Comparison of ENCODE assay signal across 8 cellular contexts in the genomic region with DNA sequence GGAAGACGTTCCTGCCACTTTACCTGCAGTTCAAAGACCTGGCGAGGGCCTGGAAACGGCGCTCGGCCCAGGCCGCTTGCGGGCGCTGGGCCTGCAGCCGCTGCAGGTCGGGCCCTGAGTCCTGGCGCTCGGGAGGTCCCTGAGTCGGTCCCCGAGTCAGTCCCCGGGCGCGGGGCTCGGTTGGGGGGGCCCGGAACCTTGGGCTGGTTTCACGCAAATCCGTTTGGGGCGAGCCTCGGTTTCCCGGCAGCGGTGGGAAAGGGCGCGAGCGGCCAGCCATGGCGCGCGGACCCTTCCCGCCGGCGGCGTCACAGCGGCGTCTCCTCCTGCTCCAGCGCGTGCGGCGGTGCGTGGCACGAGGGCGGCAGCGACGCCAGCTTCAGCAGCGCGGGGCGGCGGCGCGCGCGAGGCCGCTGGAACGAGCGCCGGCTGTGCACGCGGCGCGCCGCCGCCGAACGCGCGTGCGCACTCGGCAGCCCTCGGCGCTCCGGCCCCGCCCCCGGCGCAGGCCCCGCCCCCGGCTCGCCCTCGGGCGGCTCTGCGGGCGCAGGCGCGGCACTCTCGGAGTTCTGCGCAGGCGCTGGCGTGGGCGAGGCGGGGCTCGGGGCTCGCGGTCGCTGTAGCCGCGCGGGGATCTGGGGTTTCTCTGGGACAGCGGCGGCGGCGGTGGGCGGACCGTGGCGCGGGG. TPM values are rescaled to one million over a fixed set of nuclear protein-coding genes. Genes with fewer than 3 reads are reported as not detected.
DNase-seq lines count a peak whose midpoint lies in the region; ATAC-seq lines count a peak whose summit lies in the region.

No MANE protein-coding gene starts in this region.

- H3K9me3 ChIP-seq in HUES64 (ENCODE audit: insufficient read depth, low read depth, low read length), result no peaks in the 10 kb centered on the region
- H3K9me3 ChIP-seq in muscle layer of duodenum (ENCODE audit: control insufficient read depth in 1 of 2, low read length in 2 of 2), result no peaks in the 10 kb centered on the region

- DNase-seq in DMS 273 (lab: John Stamatoyannopoulos, UW; ENCODE audit: unreplicated experiment) (peak; percentile 94), OCI-M1 (lab: John Stamatoyannopoulos, UW) (peak; percentile 88)
- peak; percentile 96 for DNase-seq in activated T-cell treated with anti-CD3 and anti-CD28 coated beads, Interleukin-2, amount 50 U/mL, for 24 hours
- peak; percentile 74 to 77 for DNase-seq in stimulated activated CD8-positive, alpha-beta memory T cell treated with anti-CD3 and anti-CD28 coated beads, Interleukin-7, amount 100 ng/mL, for 1 hour (ENCODE audit: low read depth in 2 of 2)

- peak; percentile 60 for ATAC-seq in GM21447 (IDR thresholded peaks at IDR 0.05; ENCODE audit: unreplicated experiment)
- ATAC-seq in esophagus mucosa, result peak; percentile 76

- no peaks in the 10 kb centered on the region for H3K4me1 ChIP-seq in HUES64 (ENCODE audit: insufficient read depth, low read length)
- H3K4me1 ChIP-seq in muscle layer of duodenum (ENCODE audit: control insufficient read depth in 1 of 2, insufficient read depth in 2 of 2, low read length in 2 of 2), result peaks cover 7 to 32% of the 10 kb centered on the region in 2 donors

- H3K9me3 Mint-ChIP-seq in activated T-cell treated with anti-CD3 and anti-CD28 coated beads, Interleukin-2, amount 50 U/mL, for 24 hours, result no peaks in the 10 kb centered on the region

- peaks cover 41% of the 10 kb centered on the region for H3K36me3 Mint-ChIP-seq in activated T-cell treated with anti-CD3 and anti-CD28 coated beads, Interleukin-2, amount 50 U/mL, for 24 hours (ENCODE audit: low read depth)

- H3K4me3 ChIP-seq in HUES64 (ENCODE audit: low read length) (peak overlapping the region; percentile 70), muscle layer of duodenum (ENCODE audit: low read depth in 1 of 2, low read length in 2 of 2) (peak overlapping the region; percentile 55 to 95)

- H3K27ac Mint-ChIP-seq in activated T-cell treated with anti-CD3 and anti-CD28 coated beads, Interleukin-2, amount 50 U/mL, for 24 hours, result peak overlapping the region; percentile 92

- H3K4me1 Mint-ChIP-seq in activated T-cell treated with anti-CD3 and anti-CD28 coated beads, Interleukin-2, amount 50 U/mL, for 24 hours (ENCODE audit: low read depth), result peaks cover 30% of the 10 kb centered on the region

- H3K27me3 Mint-ChIP-seq in activated T-cell treated with anti-CD3 and anti-CD28 coated beads, Interleukin-2, amount 50 U/mL, for 24 hours, result peaks cover 13% of the 10 kb centered on the region

- under 1% methylated on average over 106 of the region's 106 CpGs for WGBS in HUES64

- peaks cover 47% of the 10 kb centered on the region for H3K27me3 ChIP-seq in HUES64 (ENCODE audit: insufficient read depth, low read length)
- peaks cover 16% of the 10 kb centered on the region for H3K27me3 ChIP-seq in muscle layer of duodenum (ENCODE audit: low read depth, low read length)

- peak overlapping the region; percentile 88 for H3K4me3 Mint-ChIP-seq in activated T-cell treated with anti-CD3 and anti-CD28 coated beads, Interleukin-2, amount 50 U/mL, for 24 hours

- H3K36me3 ChIP-seq in HUES64 (ENCODE audit: insufficient read depth, low read length), result no peaks in the 10 kb centered on the region
- H3K36me3 ChIP-seq in muscle layer of duodenum (ENCODE audit: control insufficient read depth in 1 of 2, insufficient read depth in 2 of 2, low read length in 2 of 2), result no peaks in the 10 kb centered on the region

- peak overlapping the region; percentile 95 for H3K9ac ChIP-seq in HUES64 (ENCODE audit: low read depth, low read length)

- H3K27ac ChIP-seq in HUES64 (ENCODE audit: low read depth, low read length), result peak overlapping the region; percentile 76
- peak overlapping the region; percentile 23 for H3K27ac ChIP-seq in muscle layer of duodenum (ENCODE audit: low read length)

RNA-seq across cellular contexts. Expression of a gene that starts 29.8 kb away (rescaled TPM):
- 28.1 TPM for polyA plus RNA-seq in HUES64 (2013, experiment 1 of 2)
- polyA plus RNA-seq in HUES64 (2013, experiment 2 of 2), result 26.7 TPM
- total RNA-seq in esophagus mucosa, result 37.4 TPM

RNA-seq across cellular contexts. Expression of a gene that starts 51.4 kb away (rescaled TPM):
- 0.55 TPM for polyA plus RNA-seq in HUES64 (2013, experiment 1 of 2)
- 0.70 TPM for polyA plus RNA-seq in HUES64 (2013, experiment 2 of 2)
- 1.6 TPM for total RNA-seq in esophagus mucosa

Comparison
In these comparisons a context has a peak if more than half of its experiments do, and no peak if none do; other contexts are left out.
1. Peak in every context shown above with its lines: DNase-seq, ATAC-seq, H3K4me3 ChIP-seq and H3K27ac ChIP-seq.